Comparison of ENCODE assay signal across 10 cellular contexts in genomic region chr12:2998789-2999264, GRCh38. TPM values are rescaled to one million over a fixed set of nuclear protein-coding genes. Genes with fewer than 3 reads are reported as not detected.
DNase-seq lines count a peak whose midpoint lies in the region; ATAC-seq and TF ChIP-seq lines count a peak whose summit lies in the region.
"Had no signal": no experiment of that assay in that cellular context is flagged by ENCODE, and none has a peak within 500 bp of the region (broad histone marks: within the 10 kb centered on the region; RNA-seq: fewer than 3 reads in every experiment).

No MANE protein-coding gene starts in this region.

- H3K9me3 ChIP-seq in SK-N-SH (no peaks in the 10 kb centered on the region), ovary (no peaks in the 10 kb centered on the region)

- DNase-seq in EL, result peak; percentile 83
- DNase-seq in SK-N-SH, result no peak
- DNase-seq in foreskin keratinocyte, result peak in 1 of 2 donors; percentile 11
- DNase-seq in ovary, result peak; percentile 44 to 69 (median 61)
- no peak for DNase-seq in SW480 (ENCODE audit: low spot score)
- DNase-seq in NCI-H2107 treated with DMSO at 0.1 percent for 48 hours (lab: John Stamatoyannopoulos, UW; ENCODE audit: unreplicated experiment), result no peak
- DNase-seq in NCI-H1417 (lab: John Stamatoyannopoulos, UW), result no peak
- no peak for DNase-seq in NK-92 treated with Interleukin-12 subunit alpha and Interleukin-12 subunit beta, amount 100 ng/mL, for 24 hours (lab: John Stamatoyannopoulos, UW)
- DNase-seq: activated CD4-positive, CD25-positive, alpha-beta regulatory T cell treated with anti-CD3 and anti-CD28 coated beads, Interleukin-2, amount 50 U/mL, for 72 hours had no signal

- no peaks in the 10 kb centered on the region for H3K27me3 ChIP-seq in SK-N-SH (ENCODE audit: insufficient read depth)
- H3K27me3 ChIP-seq in foreskin keratinocyte, result no peaks in the 10 kb centered on the region
- H3K27me3 ChIP-seq in ovary, result no peaks in the 10 kb centered on the region

- TF ChIP-seq POLR2A in ovary (IDR thresholded peaks at IDR 0.05), result no peak

- H3K4me3 ChIP-seq in SK-N-SH (ENCODE audit: low read depth in 2 of 2, low read length in 1 of 2), result no peak overlapping the region
- no peak overlapping the region for H3K4me3 ChIP-seq in ovary

- POLR2A ChIA-PET in SK-N-SH (lab: Yijun Ruan, JAX), result no interaction called here

- peak overlapping the region in 1 of 2 experiments; percentile 35; a peak in 2 of 4 replicates for H3K27ac ChIP-seq in SK-N-SH (ENCODE audit: low read depth in 2 of 2, low read length in 1 of 2)
- H3K27ac ChIP-seq in foreskin keratinocyte, result no peak overlapping the region
- H3K27ac ChIP-seq in ovary, result no peak overlapping the region

- ATAC-seq in foreskin keratinocyte, result peak; percentile 50

- no peaks in the 10 kb centered on the region for H3K9me2 ChIP-seq in SK-N-SH

- WGBS in SK-N-SH (ENCODE audit: low lambda C conversion rate), result 61% methylated on average over 11 of the region's 12 CpGs
- 22 to 27% (median 23%) methylated on average over 12 of the region's 12 CpGs for WGBS in ovary, 3 donors

- no peaks in the 10 kb centered on the region for H3K79me2 ChIP-seq in SK-N-SH (ENCODE audit: insufficient read depth)

- TF ChIP-seq EP300 in SK-N-SH (IDR thresholded peaks at IDR 0.05; ENCODE audit: borderline replicate concordance in 1 of 2, low read depth in 1 of 2, low read length in 1 of 2), result no peak
- TF ChIP-seq EP300 in ovary (IDR thresholded peaks at IDR 0.05), result no peak

- H4K20me1 ChIP-seq in SK-N-SH (ENCODE audit: insufficient read depth), result no peaks in the 10 kb centered on the region; the same call in 1 of the 2 replicates

- no peaks in the 10 kb centered on the region for H3K36me3 ChIP-seq in SK-N-SH (replicated peaks in 1 of 2; ENCODE audit: control insufficient read depth in 1 of 2, insufficient read depth in 2 of 2, low read length in 1 of 2)
- no peaks in the 10 kb centered on the region for H3K36me3 ChIP-seq in ovary

- H3K4me1 ChIP-seq in SK-N-SH (ENCODE audit: control insufficient read depth in 1 of 2, insufficient read depth in 2 of 2, low read depth in 1 of 2, low read length in 1 of 2) (peaks cover 5 to 6% of the 10 kb centered on the region in 2 experiments; a peak in 2 of 4 replicates), foreskin keratinocyte (peaks cover 11% of the 10 kb centered on the region), ovary (ENCODE audit: insufficient read depth) (peaks cover 4% of the 10 kb centered on the region)

- H3F3A ChIP-seq in SK-N-SH (replicated peaks; ENCODE audit: insufficient read depth), result no peaks in the 10 kb centered on the region

- no peak for TF ChIP-seq RAD21 in SK-N-SH (IDR thresholded peaks at IDR 0.05; ENCODE audit: low read length)

- intact Hi-C loops in ovary (cut with DNase I), result no loop called here

- no peak overlapping the region for H3K9ac ChIP-seq in SK-N-SH

- no peak overlapping the region for H2AFZ ChIP-seq in SK-N-SH (ENCODE audit: low read depth)

- peak overlapping the region; percentile 60 for H3K4me2 ChIP-seq in SK-N-SH

- CTCF ChIA-PET in SK-N-SH (lab: Yijun Ruan, JAX), result interaction anchor here (0.9 to 1.3 kb wide), 3 partner anchors 26 to 114 kb away, joined by 3 to 5 read pairs (median 4); no protein-coding TSS in a partner anchor

- TF ChIP-seq CTCF in SK-N-SH (IDR thresholded peaks at IDR 0.05) (no peak), foreskin keratinocyte (conservative IDR thresholded peaks at IDR 0.05) (no peak), ovary (IDR thresholded peaks at IDR 0.05) (no peak)

TF ChIP-seq in SK-N-SH, 30 proteins besides CTCF, POLR2A, EP300 and RAD21:
- TF ChIP-seq JUND (IDR thresholded peaks at IDR 0.05) (no peak), ZBTB33 (IDR thresholded peaks at IDR 0.05; ENCODE audit: borderline replicate concordance, low read depth) (no peak), MXI1 (IDR thresholded peaks at IDR 0.05; ENCODE audit: low read depth, low read length) (no peak), RXRA (IDR thresholded peaks at IDR 0.05; ENCODE audit: borderline replicate concordance, low read depth) (no peak), USF2 (IDR thresholded peaks at IDR 0.05; ENCODE audit: borderline replicate concordance, low read depth, low read length) (no peak), FOSL2 (IDR thresholded peaks at IDR 0.05; ENCODE audit: borderline replicate concordance, low read depth) (no peak)

RNA-seq across cellular contexts. Expression of gene TEAD4, which starts 39.6 kb away (rescaled TPM):
- polyA plus RNA-seq in SK-N-SH (2012; rRNA removed) (21.1 and 27.1 TPM in 2 replicates), foreskin keratinocyte (16.4 and 21.1 TPM in 2 replicates), ovary (1 to 10 TPM; 6.7 to 7.2 TPM)
- polyA plus RNA-seq in SK-N-SH (2012; cell fraction: cytosol; rRNA removed), result 14.2 and 18.4 TPM in 2 replicates
- polyA plus RNA-seq in SK-N-SH (2012; cell fraction: nucleus; rRNA removed), result 37.3 and 49.2 TPM in 2 replicates
- total RNA-seq in foreskin keratinocyte (18.7 and 21.1 TPM in 2 replicates), ovary (10 to 100 TPM in 2 of 7 donors, 1 to 10 TPM in 5; 3.6 to 19.9 (median 5.9) TPM)
- polyA plus RNA-seq: CD8-positive, alpha-beta memory T cell had no signal

Comparison
In these comparisons a context has a peak if more than half of its experiments do, and no peak if none do; other contexts are left out.
1. DNase-seq: peak in EL (single experiment) and ovary (5 of 5); none in SK-N-SH (single experiment), SW480 (single experiment), NCI-H2107 treated with DMSO at 0.1 percent for 48 hours (single experiment), NCI-H1417 (0 of 3) and NK-92 treated with Interleukin-12 subunit alpha and Interleukin-12 subunit beta, amount 100 ng/mL, for 24 hours (single experiment).